Comparison of ENCODE assay signal across 26 cellular contexts in genomic region chr11:119934267-119934666, GRCh38.
A peak's percentile ranks its signal among the peaks of the same experiment; 100 is the strongest.
DNase-seq lines count a peak whose midpoint lies in the region; ATAC-seq and TF ChIP-seq lines count a peak whose summit lies in the region.
"Had no signal": no experiment of that assay in that cellular context is flagged by ENCODE, and none has a peak within 500 bp of the region (broad histone marks: within the 10 kb centered on the region; RNA-seq: fewer than 3 reads in every experiment).

No MANE protein-coding gene starts in this region.

- no peak for ATAC-seq in WTC11
- ATAC-seq: GM12878 had no signal

- 81 to 91% (median 84%) methylated on average over 4 of the region's 4 CpGs for whole genome bisulfite sequencing in spleen, 5 donors
- 89 to 91% methylated on average over 4 of the region's 4 CpGs for WGBS in tibial nerve, 2 donors

- no peak overlapping the region for H3K4me3 Mint-ChIP-seq in WTC11
- H3K4me3 Mint-ChIP-seq in brain = no peak overlapping the region
- H3K4me3 Mint-ChIP-seq: CD14-positive monocyte; CD4-positive, alpha-beta memory T cell; CD4-positive, CD25-positive, alpha-beta regulatory T cell; CD8-positive, alpha-beta memory T cell had no signal

- TF ChIP-seq CTCF in HEK293 (tag by site-specific recombination; IDR thresholded peaks at IDR 0.05) (no peak), WTC11 (IDR thresholded peaks at IDR 0.05) (no peak), brain (conservative IDR thresholded peaks at IDR 0.05) (no peak), spleen (IDR thresholded peaks at IDR 0.05 in 8 of 11, conservative IDR thresholded peaks at IDR 0.05 in 3 of 11) (no peak), tibial nerve (IDR thresholded peaks at IDR 0.05) (no peak)

- H3K27me3 Mint-ChIP-seq in WTC11 (ENCODE audit: low read depth) (peaks cover 9% of the 10 kb centered on the region), brain (peaks cover 20% of the 10 kb centered on the region)

- H3K27ac ChIP-seq in HEK293 (ENCODE audit: extremely low read depth, low read depth, low read length) = no peak overlapping the region
- H3K27ac ChIP-seq in spleen = no peak overlapping the region
- H3K27ac ChIP-seq in tibial nerve = no peak overlapping the region
- H3K27ac ChIP-seq: BLaER1 had no signal

- H3K36me3 ChIP-seq in HEK293 (ENCODE audit: control insufficient read depth in 2 of 2, insufficient read depth in 1 of 2, low read length in 2 of 2) (no peaks in the 10 kb centered on the region), spleen (no peaks in the 10 kb centered on the region), tibial nerve (no peaks in the 10 kb centered on the region)
- H3K36me3 ChIP-seq: BE2C, BLaER1 had no signal

- DNase-seq in WTC11 (ENCODE audit: low spot score) (no peak), posterior vena cava (ENCODE audit: low spot score) (peak; percentile 32), SK-N-DZ (ENCODE audit: low spot score) (no peak), spleen (no peak), cortex of kidney (lab: John Stamatoyannopoulos, UW) (no peak), tibial nerve (ENCODE audit: low spot score in 2 of 2) (no peak)
- DNase-seq: 8988T; ACHN; BE2C; C1 segment of cervical spinal cord; CD4-positive, alpha-beta memory T cell; CD4-positive, CD25-positive, alpha-beta regulatory T cell; CD8-positive, alpha-beta memory T cell; COR-L47; DMS 273 treated with DMSO at 0.1 percent for 48 hours; DMS153; DMS53; DMS79; DND-41; EL; GDM1 had no signal

- peaks cover 12% of the 10 kb centered on the region for H3K9me3 Mint-ChIP-seq in WTC11
- H3K9me3 Mint-ChIP-seq in brain = peaks cover 0 to 7% (median 0%) of the 10 kb centered on the region in 5 experiments
- H3K9me3 Mint-ChIP-seq: CD4-positive, alpha-beta memory T cell had no signal

- POLR2A ChIA-PET in HEK293 (lab: Yijun Ruan, JAX) = no interaction called here
- POLR2A ChIA-PET in WTC11 (lab: Charles Lee) = no interaction called here

- CTCF ChIA-PET in HEK293 (lab: Yijun Ruan, JAX) (no interaction called here), WTC11 (lab: Charles Lee) (interaction anchor here (1.2 to 1.5 kb wide), 2 partner anchors 174 to 252 kb away, joined by 3 to 6 read pairs; no protein-coding TSS in a partner anchor)

- H3K9me3 ChIP-seq in HEK293 (ENCODE audit: control insufficient read depth, insufficient read depth, low read depth, low read length) = no peaks in the 10 kb centered on the region
- no peaks in the 10 kb centered on the region for H3K9me3 ChIP-seq in spleen
- H3K9me3 ChIP-seq in tibial nerve = no peaks in the 10 kb centered on the region
- H3K9me3 ChIP-seq: BE2C, BLaER1 had no signal

- no peak overlapping the region for H3K4me3 ChIP-seq in HEK293 (ENCODE audit: low read depth, low read length)
- H3K4me3 ChIP-seq in spleen = no peak overlapping the region
- H3K4me3 ChIP-seq in tibial nerve = no peak overlapping the region
- H3K4me3 ChIP-seq: BLaER1, GM12878 had no signal

- TF ChIP-seq POLR2A in spleen (IDR thresholded peaks at IDR 0.05) (no peak), tibial nerve (IDR thresholded peaks at IDR 0.05) (no peak)

- intact Hi-C loops in posterior vena cava (cut with DNase I) = no loop called here
- intact Hi-C loops in spleen (cut with DNase I; ENCODE audit: low total_unique reads) = no loop called here

- H3K4me1 Mint-ChIP-seq in WTC11 = peaks cover 40% of the 10 kb centered on the region
- H3K4me1 Mint-ChIP-seq in brain = peaks cover 60% of the 10 kb centered on the region
- H3K4me1 Mint-ChIP-seq: CD4-positive, alpha-beta memory T cell; CD4-positive, CD25-positive, alpha-beta regulatory T cell; CD8-positive, alpha-beta memory T cell had no signal

- H3K27ac Mint-ChIP-seq in WTC11 (no peak overlapping the region), brain (peak overlapping the region in 3 of 5 experiments; percentile 46 to 83 (median 79))
- H3K27ac Mint-ChIP-seq: CD14-positive monocyte; CD4-positive, alpha-beta memory T cell; CD4-positive, CD25-positive, alpha-beta regulatory T cell; CD8-positive, alpha-beta memory T cell had no signal

- H3K36me3 Mint-ChIP-seq in WTC11 (no peaks in the 10 kb centered on the region), brain (no peaks in the 10 kb centered on the region)
- H3K36me3 Mint-ChIP-seq: CD14-positive monocyte; CD4-positive, alpha-beta memory T cell; CD4-positive, CD25-positive, alpha-beta regulatory T cell; CD8-positive, alpha-beta memory T cell had no signal

- no peak for TF ChIP-seq EP300 in tibial nerve (IDR thresholded peaks at IDR 0.05)

- H3K4me1 ChIP-seq in HEK293 (ENCODE audit: control insufficient read depth, insufficient read depth, low read length) = no peaks in the 10 kb centered on the region
- no peaks in the 10 kb centered on the region for H3K4me1 ChIP-seq in spleen
- no peaks in the 10 kb centered on the region for H3K4me1 ChIP-seq in tibial nerve

- H3K27me3 ChIP-seq in spleen (replicated peaks in 1 of 7) (peaks cover 0 to 73% (median 0%) of the 10 kb centered on the region in 7 donors), tibial nerve (no peaks in the 10 kb centered on the region)
- H3K27me3 ChIP-seq: BE2C, BLaER1 had no signal

TF ChIP-seq in HEK293, 187 proteins besides CTCF, POLR2A, EP300 and RAD21:
- peak; percentile 87 for TF ChIP-seq ZNF623 (tag by site-specific recombination; IDR thresholded peaks at IDR 0.05)
- TF ChIP-seq ZNF585B (tag by site-specific recombination; IDR thresholded peaks at IDR 0.05) = no peak
- TF ChIP-seq ZNF560 (tag by site-specific recombination; IDR thresholded peaks at IDR 0.05; ENCODE audit: borderline replicate concordance) = no peak
- no peak for TF ChIP-seq OSR2 (tag by site-specific recombination; IDR thresholded peaks at IDR 0.05)

TF ChIP-seq in WTC11, 78 proteins besides CTCF, POLR2A, EP300 and RAD21:
- TF ChIP-seq E2F1 (CRISPR knock-in tag; IDR thresholded peaks at IDR 0.05) (no peak), OVOL2 (CRISPR knock-in tag; IDR thresholded peaks at IDR 0.05; ENCODE audit: borderline replicate concordance) (no peak), ZNF232 (CRISPR knock-in tag; IDR thresholded peaks at IDR 0.05) (no peak), GTF2I (CRISPR knock-in tag; conservative IDR thresholded peaks at IDR 0.05) (peak; percentile 92)
